Comparison of ENCODE assay signal across 17 cellular contexts in the genomic region with DNA sequence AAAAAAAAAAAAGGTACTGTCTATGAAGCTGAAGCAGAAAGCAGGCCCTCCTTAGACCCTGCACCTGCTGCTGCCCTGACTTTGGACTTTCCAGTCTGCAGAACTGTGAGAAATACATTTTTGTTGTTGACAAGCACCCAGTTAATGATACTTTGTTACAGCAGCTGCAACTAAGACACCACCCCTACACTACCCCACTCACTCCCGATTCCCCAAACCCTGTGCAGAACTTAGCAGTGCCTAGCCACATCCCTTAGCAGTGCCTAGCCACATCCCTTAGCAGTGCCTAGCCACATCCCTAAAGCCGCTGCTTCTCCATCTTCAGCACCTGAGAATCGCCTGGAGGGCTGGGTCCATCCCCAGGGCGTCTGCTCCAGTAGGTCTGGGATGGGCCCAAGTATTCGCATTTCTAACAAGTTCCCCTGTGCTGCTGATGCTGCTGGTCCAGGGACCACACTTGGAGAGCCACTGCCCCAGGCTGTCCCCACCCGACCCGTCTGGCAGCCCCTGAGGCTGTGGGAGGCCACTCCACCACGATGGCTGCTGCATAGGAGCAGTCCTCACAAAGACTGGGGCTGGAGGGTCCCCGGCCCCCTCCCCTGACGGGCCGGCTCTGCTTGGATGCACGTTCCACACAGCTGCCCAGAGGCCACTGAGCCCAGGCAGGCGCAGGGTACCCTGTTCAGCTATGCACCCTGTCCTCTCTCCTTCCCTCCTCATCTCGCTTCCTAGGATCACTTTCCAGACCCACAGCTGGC. TPM values are rescaled to one million over a fixed set of nuclear protein-coding genes. Genes with fewer than 3 reads are reported as not detected.
DNase-seq lines count a peak whose midpoint lies in the region; ATAC-seq and TF ChIP-seq lines count a peak whose summit lies in the region.
"Had no signal": no experiment of that assay in that cellular context is flagged by ENCODE, and none has a peak within 500 bp of the region (broad histone marks: within the 10 kb centered on the region; RNA-seq: fewer than 3 reads in every experiment).

No MANE protein-coding gene starts in this region.

- no peak overlapping the region for H3K27ac Mint-ChIP-seq in stimulated activated effector memory CD8-positive, alpha-beta T cell treated with anti-CD3 and anti-CD28 coated beads, Interleukin-12 subunit alpha, Interleukin-12 subunit beta, amount 100 ng/mL, for 72 hours
- H3K27ac Mint-ChIP-seq: CD4-positive, CD25-positive, alpha-beta regulatory T cell had no signal

- BruUV-seq in IMR-90 (replicated peaks; lab: Mats Ljungman, UMichigan): no TSS peak

- POLR2A ChIA-PET in IMR-90 (lab: Charles Lee; ENCODE audit: unreplicated experiment): no interaction called here

- H2BK120ac ChIP-seq in IMR-90 (ENCODE audit: low read depth, low read length): no peak overlapping the region
- no peak overlapping the region for H2BK120ac ChIP-seq in mesendoderm (ENCODE audit: low read depth, low read length)

- no peaks in the 10 kb centered on the region for H3K9me3 ChIP-seq in left ventricle myocardium inferior (replicated peaks)
- no peaks in the 10 kb centered on the region for H3K9me3 ChIP-seq in IMR-90 (ENCODE audit: control insufficient read depth, insufficient read depth, low read length)
- H3K9me3 ChIP-seq in SJCRH30 (replicated peaks): no peaks in the 10 kb centered on the region

- no peak overlapping the region for H3K4me3 ChIP-seq in left ventricle myocardium inferior
- H3K4me3 ChIP-seq in IMR-90 (ENCODE audit: insufficient read depth, low read depth, low read length): no peak overlapping the region
- H3K4me3 ChIP-seq in mesendoderm (ENCODE audit: low read length): no peak overlapping the region
- no peak overlapping the region for H3K4me3 ChIP-seq in SJCRH30

- no peak overlapping the region for H3K14ac ChIP-seq in IMR-90 (replicated peaks; ENCODE audit: low read depth, low read length)

- no peak for TF ChIP-seq POLR2A in IMR-90 (IDR thresholded peaks at IDR 0.05; ENCODE audit: low read depth, low read length)

- no peak overlapping the region for H3K9ac ChIP-seq in IMR-90 (ENCODE audit: low read depth, low read length)
- H3K9ac ChIP-seq in mesendoderm (ENCODE audit: low read length): no peak overlapping the region

- H4K8ac ChIP-seq in IMR-90 (ENCODE audit: low read depth in 2 of 2, low read length in 2 of 2): no peak overlapping the region
- H4K8ac ChIP-seq in mesendoderm (ENCODE audit: low read depth, low read length): no peak overlapping the region

- intact Hi-C loops in Right ventricle myocardium inferior (cut with DNase I): no loop called here
- intact Hi-C loops in left ventricle myocardium inferior (cut with micrococcal nuclease): no loop called here
- intact Hi-C loops in IMR-90 (cut with micrococcal nuclease): no loop called here

- CTCF ChIA-PET in IMR-90 (lab: Yijun Ruan, JAX): no interaction called here

- H3K79me2 ChIP-seq in mesendoderm (ENCODE audit: control insufficient read depth, insufficient read depth, low read length): no peaks in the 10 kb centered on the region

- no peaks in the 10 kb centered on the region for H3K9me3 Mint-ChIP-seq in stimulated activated effector memory CD8-positive, alpha-beta T cell treated with anti-CD3 and anti-CD28 coated beads, Interleukin-12 subunit alpha, Interleukin-12 subunit beta, amount 100 ng/mL, for 72 hours
- H3K9me3 Mint-ChIP-seq: CD4-positive, CD25-positive, alpha-beta regulatory T cell had no signal

- no peak overlapping the region for H2AK9ac ChIP-seq in IMR-90 (replicated peaks; ENCODE audit: low read depth, low read length, poor library complexity)

- TF ChIP-seq RAD21 in IMR-90 (IDR thresholded peaks at IDR 0.05; ENCODE audit: low read length): no peak

- H2BK5ac ChIP-seq in IMR-90 (ENCODE audit: low read depth, low read length, poor library complexity, severe bottlenecking) (no peak overlapping the region), mesendoderm (ENCODE audit: low read length) (no peak overlapping the region)

- no peaks in the 10 kb centered on the region for H3K36me3 Mint-ChIP-seq in stimulated activated effector memory CD8-positive, alpha-beta T cell treated with anti-CD3 and anti-CD28 coated beads, Interleukin-12 subunit alpha, Interleukin-12 subunit beta, amount 100 ng/mL, for 72 hours
- H3K36me3 Mint-ChIP-seq: CD4-positive, CD25-positive, alpha-beta regulatory T cell had no signal

- dilution Hi-C loops in IMR-90 (cut with HindIII; ENCODE audit: low sequenced_read_pairs, unreplicated experiment): no loop called here

- no peaks in the 10 kb centered on the region for H3K27me3 ChIP-seq in left ventricle myocardium inferior (ENCODE audit: low read depth)
- peaks cover 18% of the 10 kb centered on the region for H3K27me3 ChIP-seq in IMR-90 (ENCODE audit: control insufficient read depth, insufficient read depth, low read length)
- H3K27me3 ChIP-seq in mesendoderm (ENCODE audit: insufficient read depth, low read length, poor library complexity): no peaks in the 10 kb centered on the region
- H3K27me3 ChIP-seq in SJCRH30: peaks cover 6% of the 10 kb centered on the region; the same call in 1 of the 2 replicates

- H2BK15ac ChIP-seq in IMR-90 (ENCODE audit: low read depth, low read length) (no peak overlapping the region), mesendoderm (replicated peaks; ENCODE audit: low read depth) (no peak overlapping the region)

- H2AK5ac ChIP-seq in IMR-90 (ENCODE audit: low read depth, low read length) (no peak overlapping the region), mesendoderm (ENCODE audit: low read length) (no peak overlapping the region)

- H3K4me1 ChIP-seq in left ventricle myocardium inferior: peaks cover 52% of the 10 kb centered on the region
- H3K4me1 ChIP-seq in IMR-90 (ENCODE audit: control insufficient read depth, insufficient read depth, low read length): no peaks in the 10 kb centered on the region
- H3K4me1 ChIP-seq in mesendoderm (ENCODE audit: control insufficient read depth, low read depth, low read length): peaks cover 8% of the 10 kb centered on the region
- H3K4me1 ChIP-seq in SJCRH30: peaks cover 28% of the 10 kb centered on the region

- TF ChIP-seq CTCF in left ventricle myocardium inferior (IDR thresholded peaks at IDR 0.05; ENCODE audit: borderline replicate concordance): no peak
- no peak for TF ChIP-seq CTCF in IMR-90 (conservative IDR thresholded peaks at IDR 0.05; ENCODE audit: low read depth, low read length)

- no peaks in the 10 kb centered on the region for H3K9me1 ChIP-seq in IMR-90 (ENCODE audit: insufficient read depth, low read length)

- H4K5ac ChIP-seq in IMR-90 (ENCODE audit: low read depth, low read length) (no peak overlapping the region), mesendoderm (ENCODE audit: low read length) (no peak overlapping the region)

- H3K4me1 Mint-ChIP-seq in stimulated activated effector memory CD8-positive, alpha-beta T cell treated with anti-CD3 and anti-CD28 coated beads, Interleukin-12 subunit alpha, Interleukin-12 subunit beta, amount 100 ng/mL, for 72 hours: no peaks in the 10 kb centered on the region

- no peak overlapping the region for H3K18ac ChIP-seq in IMR-90 (ENCODE audit: low read depth, low read length)
- no peak overlapping the region for H3K18ac ChIP-seq in mesendoderm (ENCODE audit: low read length)

- DNase-seq in Right ventricle myocardium inferior (ENCODE audit: missing footprints) (peak; percentile 64), left ventricle myocardium inferior (no peak), IMR-90 (no peak), mesendoderm (peak; percentile 27), SJCRH30 (no peak), ecto neural progenitor cell (ENCODE audit: low spot score) (no peak), NCI-H2029 (lab: John Stamatoyannopoulos, UW) (no peak)
- DNase-seq in stimulated activated effector memory CD8-positive, alpha-beta T cell treated with anti-CD3 and anti-CD28 coated beads, Interleukin-12 subunit alpha, Interleukin-12 subunit beta, amount 100 ng/mL, for 72 hours (ENCODE audit: low spot score in 2 of 2): no peak
- DNase-seq: CD4-positive, CD25-positive, alpha-beta regulatory T cell; DMS79; GDM1; Karpas-422; MM.1S; NCI-H1105 treated with DMSO at 0.1 percent for 48 hours; NCI-H1930; NCI-H510A treated with DMSO at 0.1 percent for 48 hours; SIG-M5 had no signal

- H2BK20ac ChIP-seq in IMR-90 (ENCODE audit: low read depth, low read length): no peak overlapping the region

- no peak overlapping the region for H3K27ac ChIP-seq in left ventricle myocardium inferior (replicated peaks)
- no peak overlapping the region for H3K27ac ChIP-seq in IMR-90 (ENCODE audit: insufficient read depth, low read length)
- no peak overlapping the region for H3K27ac ChIP-seq in mesendoderm (ENCODE audit: low read depth, low read length)
- H3K27ac ChIP-seq in SJCRH30: no peak overlapping the region

- H3K36me3 ChIP-seq in left ventricle myocardium inferior: no peaks in the 10 kb centered on the region
- no peaks in the 10 kb centered on the region for H3K36me3 ChIP-seq in IMR-90 (ENCODE audit: control insufficient read depth, insufficient read depth, low read length)
- H3K36me3 ChIP-seq in mesendoderm (ENCODE audit: control insufficient read depth, insufficient read depth, low read length): no peaks in the 10 kb centered on the region
- no peaks in the 10 kb centered on the region for H3K36me3 ChIP-seq in SJCRH30

- no peak overlapping the region for H4K91ac ChIP-seq in IMR-90 (ENCODE audit: insufficient read depth, low read depth, low read length)

- no peaks in the 10 kb centered on the region for H4K20me1 ChIP-seq in IMR-90 (ENCODE audit: insufficient read depth, low read length)

- H2AFZ ChIP-seq in IMR-90 (replicated peaks; ENCODE audit: low read length, poor library complexity): peak overlapping the region; percentile 6

- H3K56ac ChIP-seq in IMR-90 (ENCODE audit: extremely low read depth, insufficient read depth, low read length) (no peak overlapping the region), mesendoderm (ENCODE audit: low read length) (peak overlapping the region; percentile 7)

- ATAC-seq in Right ventricle myocardium inferior (no peak), IMR-90 (ENCODE audit: low read depth) (no peak)
- ATAC-seq in stimulated activated effector memory CD8-positive, alpha-beta T cell treated with anti-CD3 and anti-CD28 coated beads, Interleukin-12 subunit alpha, Interleukin-12 subunit beta, amount 100 ng/mL, for 72 hours: peak; percentile 39

- no peaks in the 10 kb centered on the region for H3K79me1 ChIP-seq in IMR-90 (ENCODE audit: low read depth in 1 of 2, low read length in 2 of 2)
- no peaks in the 10 kb centered on the region for H3K79me1 ChIP-seq in mesendoderm (ENCODE audit: low read length)

- H3K4me2 ChIP-seq in IMR-90 (ENCODE audit: low read depth, low read length) (no peak overlapping the region), mesendoderm (ENCODE audit: low read length) (no peak overlapping the region)

- in situ Hi-C loops in IMR-90 (cut with MboI; ENCODE audit: low sequenced_read_pairs): no loop called here

- H3K4ac ChIP-seq in IMR-90 (ENCODE audit: low read depth, low read length) (no peak overlapping the region), mesendoderm (ENCODE audit: low read depth, low read length) (no peak overlapping the region)

- WGBS in IMR-90 (ENCODE audit: extremely low coverage in 2 of 2, insufficient read length in 1 of 2), 2 experiments: 66% methylated on average over 5 of the region's 14 CpGs; no CpG with 5 or more reads in 1 of the 2 experiments
- no CpG with 5 or more reads among the region's 14 CpGs for WGBS in mesendoderm (ENCODE audit: extremely low coverage, insufficient coverage, low lambda C conversion rate)

- H3K23ac ChIP-seq in IMR-90 (ENCODE audit: low read depth, low read length): no peak overlapping the region
- no peak overlapping the region for H3K23ac ChIP-seq in mesendoderm (ENCODE audit: low read length)

- no peak overlapping the region for H3K4me3 Mint-ChIP-seq in stimulated activated effector memory CD8-positive, alpha-beta T cell treated with anti-CD3 and anti-CD28 coated beads, Interleukin-12 subunit alpha, Interleukin-12 subunit beta, amount 100 ng/mL, for 72 hours
- H3K4me3 Mint-ChIP-seq: CD4-positive, CD25-positive, alpha-beta regulatory T cell had no signal

RNA-seq across cellular contexts. Expression of a gene that starts 10.9 kb away (rescaled TPM):
- total RNA-seq in Right ventricle myocardium inferior (101 TPM), left ventricle myocardium inferior (104 TPM), IMR-90 (2012; rRNA removed) (1.6 and 2.2 TPM in 2 replicates)
- 2.8 and 3.7 TPM in 2 replicates for polyA plus RNA-seq in IMR-90 (2012; rRNA removed)
- 0.86 and 1.6 TPM in 2 replicates for polyA plus RNA-seq in IMR-90 (2012; cell fraction: cytosol; rRNA removed)
- 16.1 and 16.3 TPM in 2 replicates for polyA plus RNA-seq in IMR-90 (2012; cell fraction: nucleus; rRNA removed; ENCODE audit: low replicate concordance)
- polyA plus RNA-seq in mesendoderm (2013, experiment 1 of 2): 2.9 TPM
- 3.3 TPM for polyA plus RNA-seq in mesendoderm (2013, experiment 2 of 2)
- 8.1 and 10.5 TPM in 2 replicates for total RNA-seq in SJCRH30 (2014; rRNA removed; shearing (Covaris generic))

Comparison
In these comparisons a context has a peak if more than half of its experiments do, and no peak if none do; other contexts are left out.
1. DNase-seq: peak in Right ventricle myocardium inferior (single experiment) and mesendoderm (single experiment); none in left ventricle myocardium inferior (single experiment), IMR-90 (single experiment), stimulated activated effector memory CD8-positive, alpha-beta T cell treated with anti-CD3 and anti-CD28 coated beads, Interleukin-12 subunit alpha, Interleukin-12 subunit beta, amount 100 ng/mL, for 72 hours (0 of 2), SJCRH30 (0 of 2), ecto neural progenitor cell (single experiment) and NCI-H2029 (single experiment).